ENCODE assay signal across 8 cellular contexts in genomic region chr6:4018194-4019111, GRCh38.
A peak's percentile ranks its signal among the peaks of the same experiment; 100 is the strongest.
DNase-seq lines count a peak whose midpoint lies in the region; ATAC-seq and TF ChIP-seq lines count a peak whose summit lies in the region.

No MANE protein-coding gene starts in this region.

- DNase-seq in AG10803 (ENCODE audit: low read depth) (peak; percentile 92), NCI-H2227 treated with DMSO at 0.1 percent for 48 hours (lab: John Stamatoyannopoulos, UW) (peak; percentile 96), WTC11 (ENCODE audit: low spot score) (peak; percentile 96), cardiac fibroblast (ENCODE audit: low read depth in 2 of 2) (peak; percentile 97), immature natural killer cell (peak; percentile 94 to 96 (median 95)), smooth muscle cell of the brain vasculature (ENCODE audit: low read depth, low spot score) (peak; percentile 92)

- POLR2A ChIA-PET in WTC11 (lab: Charles Lee): interaction anchor here (0.6 to 1.1 kb wide), 3 partner anchors 11 to 506 kb away, joined by 4 read pairs; no protein-coding TSS in a partner anchor

- H3K36me3 Mint-ChIP-seq in WTC11 (peaks cover 18% of the 10 kb centered on the region), immature natural killer cell (peaks cover 0 to 4% (median under 1%) of the 10 kb centered on the region in 3 donors)

- TF ChIP-seq CTCF in AG10803 (conservative IDR thresholded peaks at IDR 0.05; ENCODE audit: low read length): peak; percentile 50
- TF ChIP-seq CTCF in WTC11 (IDR thresholded peaks at IDR 0.05): no peak
- TF ChIP-seq CTCF in cardiac fibroblast (IDR thresholded peaks at IDR 0.05; ENCODE audit: low read depth, low read length): peak; percentile 51

- H3K4me1 Mint-ChIP-seq in WTC11 (peaks cover 41% of the 10 kb centered on the region), immature natural killer cell (peaks cover 63 to 81% of the 10 kb centered on the region in 2 donors)

- H3K27ac Mint-ChIP-seq in WTC11 (peak overlapping the region; percentile 100), immature natural killer cell (peak overlapping the region; percentile 93 to 100 (median 98))

- peak overlapping the region; percentile 98 for H3K4me3 Mint-ChIP-seq in WTC11
- H3K4me3 Mint-ChIP-seq in immature natural killer cell: peak overlapping the region; percentile 92 to 100 (median 96)

- H3K4me3 ChIP-seq in AG10803 (ENCODE audit: low read length) (peak overlapping the region; percentile 86), cardiac fibroblast (replicated peaks in 1 of 2; ENCODE audit: low read depth in 2 of 2, low read length in 2 of 2) (peak overlapping the region; percentile 79 to 81)

- CTCF ChIA-PET in WTC11 (lab: Charles Lee): interaction anchor here (0.9 to 1.5 kb wide), 5 partner anchors 28 to 267 kb away, joined by 3 to 9 read pairs (median 5); partner anchors contain the start of genes FAM50B and PXDC1

- ATAC-seq in GM19023 (IDR thresholded peaks at IDR 0.05; ENCODE audit: unreplicated experiment): peak; percentile 73
- peak; percentile 71 for ATAC-seq in HG03196 (IDR thresholded peaks at IDR 0.05; ENCODE audit: unreplicated experiment)
- peak; percentile 76 for ATAC-seq in WTC11

- no peaks in the 10 kb centered on the region for H3K9me3 Mint-ChIP-seq in WTC11
- no peaks in the 10 kb centered on the region for H3K9me3 Mint-ChIP-seq in immature natural killer cell

- H3K27me3 Mint-ChIP-seq in WTC11 (ENCODE audit: low read depth) (no peaks in the 10 kb centered on the region), immature natural killer cell (ENCODE audit: low read depth in 3 of 3) (peaks cover 11 to 23% (median 21%) of the 10 kb centered on the region in 3 donors)

TF ChIP-seq in WTC11, 78 proteins besides CTCF, POLR2A, EP300 and RAD21 (continues in another document):
- TF ChIP-seq NR2C2 (CRISPR knock-in tag; IDR thresholded peaks at IDR 0.05): no peak
- no peak for TF ChIP-seq GTF2I (CRISPR knock-in tag; conservative IDR thresholded peaks at IDR 0.05)
- peak; percentile 60; the same call in 1 of the 2 replicates for TF ChIP-seq JUN (CRISPR knock-in tag; IDR thresholded peaks at IDR 0.05)
- TF ChIP-seq IRF1 (CRISPR knock-in tag; IDR thresholded peaks at IDR 0.05): no peak
- TF ChIP-seq SMAD4 (CRISPR knock-in tag; IDR thresholded peaks at IDR 0.05): no peak
- TF ChIP-seq TEAD1 (CRISPR knock-in tag; IDR thresholded peaks at IDR 0.05): peak; percentile 12; the same call in 1 of the 2 replicates
- TF ChIP-seq FOXP4 (CRISPR knock-in tag; IDR thresholded peaks at IDR 0.05): no peak
- peak; percentile 59; the same call in 1 of the 2 replicates for TF ChIP-seq ZNF232 (CRISPR knock-in tag; IDR thresholded peaks at IDR 0.05)
- TF ChIP-seq USF2 (CRISPR knock-in tag; IDR thresholded peaks at IDR 0.05): no peak
- TF ChIP-seq AFF4 (CRISPR knock-in tag; IDR thresholded peaks at IDR 0.05; ENCODE audit: borderline replicate concordance): 0 out of 2 replicates have a peak, but pooled peaks have one; percentile 50
- no peak for TF ChIP-seq HMGA2 (CRISPR knock-in tag; IDR thresholded peaks at IDR 0.05)
- peak; percentile 84 for TF ChIP-seq FOXP1 (CRISPR knock-in tag; IDR thresholded peaks at IDR 0.05; ENCODE audit: borderline replicate concordance)
- TF ChIP-seq ZNF281 (CRISPR knock-in tag; IDR thresholded peaks at IDR 0.05): 0 out of 2 replicates have a peak, but pooled peaks have one; percentile 14
- TF ChIP-seq E2F1 (CRISPR knock-in tag; IDR thresholded peaks at IDR 0.05): 0 out of 2 replicates have a peak, but pooled peaks have one; percentile 28
- TF ChIP-seq FOXJ3 (CRISPR knock-in tag; IDR thresholded peaks at IDR 0.05; ENCODE audit: borderline replicate concordance): no peak
- TF ChIP-seq TCF7 (CRISPR knock-in tag; IDR thresholded peaks at IDR 0.05; ENCODE audit: low read depth): no peak
- peak; percentile 88 for TF ChIP-seq GABPB1 (CRISPR knock-in tag; IDR thresholded peaks at IDR 0.05)

Comparison
In these comparisons a context has a peak if more than half of its experiments do, and no peak if none do; other contexts are left out.
1. Peak in every context shown above with its lines: DNase-seq, ATAC-seq and H3K4me3 ChIP-seq.